1 cellular context compared by ENCODE assay signal in genomic region chr11:104028476-104028875, GRCh38.
TF ChIP-seq lines count a peak whose summit lies in the region.

No MANE protein-coding gene starts in this region.

TF ChIP-seq in IMR-90, 13 proteins besides CTCF, POLR2A, EP300 and RAD21:
- TF ChIP-seq MAFK (IDR thresholded peaks at IDR 0.05; ENCODE audit: low read depth, low read length) = no peak
TF ChIP-seq in IMR-90: peak in this region for 0.
